ENCODE assay signal across 18 cellular contexts in the genomic region with DNA sequence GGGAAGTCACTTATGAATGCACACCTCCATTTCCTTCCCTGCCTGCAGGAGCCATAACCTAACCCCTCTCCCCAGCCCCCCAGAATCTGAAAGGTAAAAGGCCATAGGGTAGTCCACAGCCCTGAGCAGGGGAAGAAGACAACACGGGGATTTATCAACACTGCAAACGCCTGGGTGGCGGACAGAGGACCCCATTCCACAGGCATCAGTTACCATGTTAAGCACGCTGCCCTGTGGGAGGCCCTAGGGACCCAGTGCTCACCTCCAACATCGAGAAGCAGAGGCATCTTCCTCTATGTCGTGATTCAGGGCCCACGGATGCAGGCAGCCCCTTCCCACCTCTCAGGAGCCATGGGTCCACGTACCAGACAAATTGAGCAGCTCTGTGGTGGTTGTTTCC.
DNase-seq lines count a peak whose midpoint lies in the region; ATAC-seq and TF ChIP-seq lines count a peak whose summit lies in the region.
"Had no signal": no experiment of that assay in that cellular context is flagged by ENCODE, and none has a peak within 500 bp of the region (broad histone marks: within the 10 kb centered on the region; RNA-seq: fewer than 3 reads in every experiment).

No MANE protein-coding gene starts in this region.

- no peak for TF ChIP-seq POLR2A in vagina (IDR thresholded peaks at IDR 0.05)

- no peak overlapping the region for H3K27ac ChIP-seq in vagina
- H3K27ac ChIP-seq: 22Rv1; A549; BLaER1 treated with 17β-estradiol and CSF1 and Interleukin-3, amounts not matched to agents 10 nM and 100 nM; C4-2B had no signal

- DNase-seq in activated CD8-positive, alpha-beta memory T cell treated with anti-CD3 and anti-CD28 coated beads for 24 hours: peak; percentile 28
- no peak for DNase-seq in activated CD8-positive, alpha-beta memory T cell treated with anti-CD3 and anti-CD28 coated beads, Interleukin-2, amount 50 U/mL, for 4 hours
- peak; percentile 71 for DNase-seq in osteocyte (ENCODE audit: extremely low spot score, unreplicated experiment)
- peak; percentile 37 to 92 for DNase-seq in vagina (ENCODE audit: extremely low spot score in 2 of 2)
- no peak for DNase-seq in NCI-H146 treated with DMSO at 0.1 percent for 48 hours (lab: John Stamatoyannopoulos, UW; ENCODE audit: unreplicated experiment)
- DNase-seq: AML-193; Caco-2; Calu3; CD4-positive, alpha-beta T cell; DMS79 treated with DMSO at 0.1 percent for 48 hours; GF-D8 had no signal

- intact Hi-C loops in vagina (cut with DNase I): no loop called here

- TF ChIP-seq CTCF in osteocyte (IDR thresholded peaks at IDR 0.05) (no peak), vagina (IDR thresholded peaks at IDR 0.05) (no peak)

- no peak for ATAC-seq in GM21717 (IDR thresholded peaks at IDR 0.05; ENCODE audit: unreplicated experiment)
- ATAC-seq: A549; CD8-positive, alpha-beta T cell had no signal

- no peaks in the 10 kb centered on the region for H3K4me1 Mint-ChIP-seq in osteocyte (ENCODE audit: unreplicated experiment)
- H3K4me1 Mint-ChIP-seq: B cell had no signal

- H3K4me1 ChIP-seq in vagina: peaks cover 13% of the 10 kb centered on the region
- H3K4me1 ChIP-seq: A549, Caco-2 had no signal

- no peak overlapping the region for H3K4me3 ChIP-seq in vagina
- H3K4me3 ChIP-seq: A549; BLaER1 treated with 17β-estradiol and CSF1 and Interleukin-3, amounts not matched to agents 10 nM and 100 nM had no signal

- no peaks in the 10 kb centered on the region for H3K36me3 ChIP-seq in vagina
- H3K36me3 ChIP-seq: BLaER1 treated with 17β-estradiol and CSF1 and Interleukin-3, amounts not matched to agents 10 nM and 100 nM had no signal

- H3K9me3 Mint-ChIP-seq in osteocyte (ENCODE audit: unreplicated experiment): peaks cover 10% of the 10 kb centered on the region
- H3K9me3 Mint-ChIP-seq: CD8-positive, alpha-beta T cell had no signal

- no peaks in the 10 kb centered on the region for H3K27me3 ChIP-seq in vagina
- H3K27me3 ChIP-seq: BLaER1 treated with 17β-estradiol and CSF1 and Interleukin-3, amounts not matched to agents 10 nM and 100 nM had no signal

- no peak overlapping the region for H3K27ac Mint-ChIP-seq in osteocyte (ENCODE audit: unreplicated experiment)
- H3K27ac Mint-ChIP-seq: B cell; CD4-positive, alpha-beta T cell; CD8-positive, alpha-beta T cell had no signal

- H3K36me3 Mint-ChIP-seq in osteocyte (ENCODE audit: unreplicated experiment): no peaks in the 10 kb centered on the region
- H3K36me3 Mint-ChIP-seq: CD8-positive, alpha-beta T cell had no signal

- no peaks in the 10 kb centered on the region for H3K9me3 ChIP-seq in vagina
- H3K9me3 ChIP-seq: A549, Caco-2 had no signal

- no peaks in the 10 kb centered on the region for H3K27me3 Mint-ChIP-seq in osteocyte (ENCODE audit: unreplicated experiment)

- no peak overlapping the region for H3K4me3 Mint-ChIP-seq in osteocyte (ENCODE audit: unreplicated experiment)
- H3K4me3 Mint-ChIP-seq: B cell; CD4-positive, alpha-beta T cell; CD8-positive, alpha-beta T cell had no signal

Comparison
In these comparisons a context has a peak if more than half of its experiments do, and no peak if none do; other contexts are left out.
1. DNase-seq: peak in activated CD8-positive, alpha-beta memory T cell treated with anti-CD3 and anti-CD28 coated beads for 24 hours (single experiment), osteocyte (single experiment) and vagina (2 of 2); none in activated CD8-positive, alpha-beta memory T cell treated with anti-CD3 and anti-CD28 coated beads, Interleukin-2, amount 50 U/mL, for 4 hours (single experiment) and NCI-H146 treated with DMSO at 0.1 percent for 48 hours (single experiment).